In the genomic region with DNA sequence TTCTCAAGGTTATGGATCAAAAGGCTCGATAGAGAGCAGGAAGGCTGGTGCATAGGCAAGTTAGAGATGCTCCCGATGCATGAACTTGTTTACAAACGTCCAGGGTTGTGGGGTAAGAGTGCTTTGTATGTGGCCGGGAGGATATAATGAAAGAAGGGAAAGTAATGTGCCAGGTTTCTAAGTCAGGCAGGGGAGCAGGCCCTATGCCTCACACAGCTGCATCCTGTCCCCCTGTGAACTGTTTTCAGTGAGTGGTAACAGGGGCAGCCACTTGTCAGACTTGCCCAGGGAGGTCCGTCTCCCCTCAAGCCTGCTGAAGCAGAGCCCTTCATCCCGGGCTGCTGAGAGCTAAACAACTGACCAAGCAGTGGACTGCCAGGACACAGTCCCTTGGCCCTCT, we compare ENCODE assay signal across 18 cellular contexts. TPM values are rescaled to one million over a fixed set of nuclear protein-coding genes. Genes with fewer than 3 reads are reported as not detected.
A peak's percentile ranks its signal among the peaks of the same experiment; 100 is the strongest.
DNase-seq lines count a peak whose midpoint lies in the region; ATAC-seq, FAIRE-seq and TF ChIP-seq lines count a peak whose summit lies in the region.
"Had no signal": no experiment of that assay in that cellular context is flagged by ENCODE, and none has a peak within 500 bp of the region (broad histone marks: within the 10 kb centered on the region; RNA-seq: fewer than 3 reads in every experiment).

No MANE protein-coding gene starts in this region.

- TF ChIP-seq POLR2A in thyroid gland (IDR thresholded peaks at IDR 0.05): no peak

- intact Hi-C loops in activated CD4-positive, alpha-beta T cell treated with anti-CD3 and anti-CD28 coated beads, Interleukin-2, amount 10 ng/mL, durations not matched to agents 24 days and 14 days (cut with micrococcal nuclease): no loop called here
- intact Hi-C loops in kidney (cut with DNase I): no loop called here
- intact Hi-C loops in thyroid gland (cut with DNase I): loop anchor here (10.0 kb wide), 1 partner anchor 1375 kb away; the partner anchor contains the start of gene LRFN2

- no peaks in the 10 kb centered on the region for H3K9me3 Mint-ChIP-seq in activated CD4-positive, alpha-beta T cell treated with anti-CD3 and anti-CD28 coated beads, Interleukin-2, amount 10 ng/mL, durations not matched to agents 24 days and 14 days
- H3K9me3 Mint-ChIP-seq: activated B cell treated with CpG ODN at 0.5 μM for 24 hours; activated T-cell treated with anti-CD3 and anti-CD28 coated beads, Interleukin-2, amount 50 U/mL, for 4 hours had no signal

- H3K36me3 Mint-ChIP-seq in activated CD4-positive, alpha-beta T cell treated with anti-CD3 and anti-CD28 coated beads, Interleukin-2, amount 10 ng/mL, durations not matched to agents 24 days and 14 days (ENCODE audit: low read depth): peaks cover 38% of the 10 kb centered on the region

- H3K27me3 ChIP-seq in RWPE2 (ENCODE audit: insufficient read depth, poor library complexity, severe bottlenecking): no peaks in the 10 kb centered on the region
- no peaks in the 10 kb centered on the region for H3K27me3 ChIP-seq in thyroid gland

- FAIRE-seq in kidney (lab: Jason Lieb, UNC): no peak

- no peak overlapping the region for H3K9ac ChIP-seq in kidney (ENCODE audit: low read length in 2 of 2)

- H3K9me3 ChIP-seq in RWPE2 (ENCODE audit: severe bottlenecking) (no peaks in the 10 kb centered on the region), kidney (ENCODE audit: control insufficient read depth in 1 of 2, low read length in 2 of 2) (no peaks in the 10 kb centered on the region), thyroid gland (no peaks in the 10 kb centered on the region)
- H3K9me3 ChIP-seq: HAP-1 had no signal

- peaks cover 56% of the 10 kb centered on the region for H3K4me1 Mint-ChIP-seq in activated CD4-positive, alpha-beta T cell treated with anti-CD3 and anti-CD28 coated beads, Interleukin-2, amount 10 ng/mL, durations not matched to agents 24 days and 14 days

- H3K4me3 ChIP-seq in RWPE2 (ENCODE audit: severe bottlenecking) (no peak overlapping the region), kidney (ENCODE audit: low read length in 2 of 2) (no peak overlapping the region), thyroid gland (replicated peaks in 1 of 3) (no peak overlapping the region)
- H3K4me3 ChIP-seq: HAP-1 had no signal

- WGBS in thyroid gland, 2 donors: 42 to 50% methylated on average over 5 to 6 of the region's 6 CpGs

- H3K27ac ChIP-seq in RWPE2 (ENCODE audit: poor library complexity, severe bottlenecking) (peak overlapping the region; percentile 11), kidney (ENCODE audit: low read depth in 2 of 2, low read length in 2 of 2) (peak overlapping the region; percentile 3 to 42), thyroid gland (peak overlapping the region; percentile 38 to 77 (median 75))

- no peak for DNase-seq in activated CD4-positive, alpha-beta T cell treated with anti-CD3 and anti-CD28 coated beads, Interleukin-2, amount 10 ng/mL, durations not matched to agents 24 days and 14 days
- no peak for DNase-seq in activated CD4-positive, alpha-beta T cell treated with anti-CD3 and anti-CD28 coated beads, Interleukin-2, amount 50 U/mL, for 48 hours
- DNase-seq in RWPE2 (ENCODE audit: low spot score) (no peak), kidney (no peak), thyroid gland (peak; percentile 46 to 47), mucosa of gallbladder (ENCODE audit: low spot score) (no peak), amygdala (lab: John Stamatoyannopoulos, UW) (no peak)
- DNase-seq: activated B cell treated with CpG ODN at 0.5 μM for 24 hours; activated T-cell treated with anti-CD3 and anti-CD28 coated beads, Interleukin-2, amount 50 U/mL, for 4 hours; KBM-7; midbrain; NCI-H146; PC-3; stimulated activated CD4-positive, alpha-beta T cell treated with anti-CD3 and anti-CD28 coated beads, Interleukin-12 subunit alpha, Interleukin-12 subunit beta, amount 100 ng/mL, for 4 hours had no signal

- peak overlapping the region; percentile 10 for H3K4me3 Mint-ChIP-seq in activated CD4-positive, alpha-beta T cell treated with anti-CD3 and anti-CD28 coated beads, Interleukin-2, amount 10 ng/mL, durations not matched to agents 24 days and 14 days
- H3K4me3 Mint-ChIP-seq: activated B cell treated with CpG ODN at 0.5 μM for 24 hours; activated T-cell treated with anti-CD3 and anti-CD28 coated beads, Interleukin-2, amount 50 U/mL, for 4 hours had no signal

- no peaks in the 10 kb centered on the region for H3K27me3 Mint-ChIP-seq in activated CD4-positive, alpha-beta T cell treated with anti-CD3 and anti-CD28 coated beads, Interleukin-2, amount 10 ng/mL, durations not matched to agents 24 days and 14 days

- H3K36me3 ChIP-seq in RWPE2 (ENCODE audit: low read depth) (no peaks in the 10 kb centered on the region), kidney (ENCODE audit: control insufficient read depth in 1 of 2, insufficient read depth in 2 of 2, low read length in 2 of 2) (peaks cover 13 to 29% of the 10 kb centered on the region in 2 donors), thyroid gland (no peaks in the 10 kb centered on the region)
- H3K36me3 ChIP-seq: HAP-1 had no signal

- H3K4me1 ChIP-seq in RWPE2 (ENCODE audit: insufficient read depth, poor library complexity, severe bottlenecking) (peaks cover 7% of the 10 kb centered on the region), kidney (ENCODE audit: control insufficient read depth in 1 of 2, insufficient read depth in 1 of 2, low read depth in 1 of 2, low read length in 2 of 2) (peaks cover 66 to 86% of the 10 kb centered on the region in 2 donors), thyroid gland (peaks cover 75 to 92% of the 10 kb centered on the region in 2 donors)
- H3K4me1 ChIP-seq: HAP-1 had no signal

- ATAC-seq in RWPE2 (ENCODE audit: low read depth) (no peak), GM19035 (IDR thresholded peaks at IDR 0.05; ENCODE audit: unreplicated experiment) (no peak)
- ATAC-seq: activated T-cell treated with anti-CD3 and anti-CD28 coated beads, Interleukin-2, amount 50 U/mL, for 4 hours; PC-3 had no signal

- TF ChIP-seq CTCF in RWPE2 (IDR thresholded peaks at IDR 0.05; ENCODE audit: poor library complexity, severe bottlenecking) (no peak), kidney (IDR thresholded peaks at IDR 0.05; ENCODE audit: borderline replicate concordance, extremely low read depth, insufficient read depth) (no peak), thyroid gland (IDR thresholded peaks at IDR 0.05) (no peak)

- H3K27ac Mint-ChIP-seq in activated CD4-positive, alpha-beta T cell treated with anti-CD3 and anti-CD28 coated beads, Interleukin-2, amount 10 ng/mL, durations not matched to agents 24 days and 14 days: peak overlapping the region; percentile 57
- H3K27ac Mint-ChIP-seq: activated B cell treated with CpG ODN at 0.5 μM for 24 hours, progenitor cell of endocrine pancreas had no signal

RNA-seq across cellular contexts. Expression of gene KCNK5, which starts 19.4 kb away (rescaled TPM):
- total RNA-seq in activated CD4-positive, alpha-beta T cell treated with anti-CD3 and anti-CD28 coated beads, Interleukin-2, amount 10 ng/mL, durations not matched to agents 24 days and 14 days: 33.8 and 35.3 TPM in 2 replicates
- total RNA-seq in kidney (77.0 TPM), thyroid gland (10 to 100 TPM in 3 of 4 donors, 1 to 10 TPM in 1; 9.2 to 14.3 (median 13.0) TPM), mucosa of gallbladder (242 TPM)
- 48.4 TPM for polyA plus RNA-seq in kidney (ENCODE audit: insufficient read depth, low read depth, low replicate concordance)
- total RNA-seq: A673, activated B cell treated with CpG ODN at 0.5 μM for 24 hours had no signal

Comparison
In these comparisons a context has a peak if more than half of its experiments do, and no peak if none do; other contexts are left out.
1. DNase-seq: peak in thyroid gland (2 of 2); none in activated CD4-positive, alpha-beta T cell treated with anti-CD3 and anti-CD28 coated beads, Interleukin-2, amount 10 ng/mL, durations not matched to agents 24 days and 14 days (single experiment), activated CD4-positive, alpha-beta T cell treated with anti-CD3 and anti-CD28 coated beads, Interleukin-2, amount 50 U/mL, for 48 hours (0 of 2), RWPE2 (single experiment), kidney (single experiment), mucosa of gallbladder (single experiment) and amygdala (0 of 56).
2. H3K27ac ChIP-seq: peak in every context shown above with its lines; median percentile 75 in thyroid gland; 22 in kidney; 11 in RWPE2.